ENCODE assay signal across 9 cellular contexts in genomic region chr9:37371565-37372464, GRCh38. TPM values are rescaled to one million over a fixed set of nuclear protein-coding genes. Genes with fewer than 3 reads are reported as not detected.
DNase-seq lines count a peak whose midpoint lies in the region; ATAC-seq and TF ChIP-seq lines count a peak whose summit lies in the region.
"Had no signal": no experiment of that assay in that cellular context is flagged by ENCODE, and none has a peak within 500 bp of the region (broad histone marks: within the 10 kb centered on the region; RNA-seq: fewer than 3 reads in every experiment).

No MANE protein-coding gene starts in this region.

- H3K9me3 Mint-ChIP-seq in naive thymus-derived CD4-positive, alpha-beta T cell: peaks cover 0 to 2% (median 0%) of the 10 kb centered on the region in 11 donors

- H3K4me3 ChIP-seq in GM12875 (ENCODE audit: low read depth, low read length): peak overlapping the region; percentile 31
- H3K4me3 ChIP-seq in fibroblast of mammary gland (ENCODE audit: control insufficient read depth, low read depth, low read length): no peak overlapping the region
- no peak overlapping the region for H3K4me3 ChIP-seq in uterus
- no peak overlapping the region for H3K4me3 ChIP-seq in naive thymus-derived CD4-positive, alpha-beta T cell (ENCODE audit: low read length)
- H3K4me3 ChIP-seq: upper lobe of left lung had no signal

- H3K4me1 Mint-ChIP-seq in naive thymus-derived CD4-positive, alpha-beta T cell: peaks cover 0 to 7% (median 0%) of the 10 kb centered on the region in 7 donors

- intact Hi-C loops in uterus (cut with DNase I; ENCODE audit: low total_unique reads): no loop called here
- intact Hi-C loops in naive thymus-derived CD4-positive, alpha-beta T cell (cut with micrococcal nuclease): no loop called here

- H3K27ac ChIP-seq in uterus: no peak overlapping the region
- H3K27ac ChIP-seq in naive thymus-derived CD4-positive, alpha-beta T cell (ENCODE audit: low read depth, low read length): no peak overlapping the region
- H3K27ac ChIP-seq: upper lobe of left lung had no signal

- no peaks in the 10 kb centered on the region for H3K36me3 ChIP-seq in uterus
- H3K36me3 ChIP-seq in naive thymus-derived CD4-positive, alpha-beta T cell (ENCODE audit: control insufficient read depth in 2 of 3, insufficient read depth in 3 of 3, low read length in 3 of 3): no peaks in the 10 kb centered on the region
- H3K36me3 ChIP-seq: upper lobe of left lung had no signal

- no peak for TF ChIP-seq CTCF in GM12875 (IDR thresholded peaks at IDR 0.05; ENCODE audit: borderline replicate concordance, insufficient read depth, low read depth, low read length)
- TF ChIP-seq CTCF in fibroblast of mammary gland (conservative IDR thresholded peaks at IDR 0.05; ENCODE audit: control insufficient read depth, insufficient read depth, low read depth, low read length): no peak
- no peak for TF ChIP-seq CTCF in uterus (IDR thresholded peaks at IDR 0.05)

- peaks cover 0 to 14% (median 5%) of the 10 kb centered on the region in 5 donors for H3K27me3 Mint-ChIP-seq in naive thymus-derived CD4-positive, alpha-beta T cell

- POLR2A ChIA-PET in naive thymus-derived CD4-positive, alpha-beta T cell (lab: Charles Lee): no interaction called here

- H3K27ac Mint-ChIP-seq in naive thymus-derived CD4-positive, alpha-beta T cell: no peak overlapping the region

- H3K4me1 ChIP-seq in uterus: no peaks in the 10 kb centered on the region
- H3K4me1 ChIP-seq in naive thymus-derived CD4-positive, alpha-beta T cell (ENCODE audit: control insufficient read depth in 2 of 2, insufficient read depth in 2 of 2, low read length in 2 of 2): no peaks in the 10 kb centered on the region
- H3K4me1 ChIP-seq: upper lobe of left lung had no signal

- TF ChIP-seq POLR2A in uterus (IDR thresholded peaks at IDR 0.05): no peak

- peak; percentile 51 for DNase-seq in fibroblast of mammary gland (ENCODE audit: low read depth)
- DNase-seq in DMS153 treated with DMSO at 0.1 percent for 48 hours (lab: John Stamatoyannopoulos, UW; ENCODE audit: unreplicated experiment): no peak
- no peak for DNase-seq in uterus
- no peak for DNase-seq in naive thymus-derived CD4-positive, alpha-beta T cell
- DNase-seq in NCI-H446 (lab: John Stamatoyannopoulos, UW): no peak
- DNase-seq: upper lobe of left lung had no signal

- CTCF ChIA-PET in naive thymus-derived CD4-positive, alpha-beta T cell (lab: Charles Lee): no interaction called here

- H3K9me3 ChIP-seq in uterus: no peaks in the 10 kb centered on the region
- H3K9me3 ChIP-seq in naive thymus-derived CD4-positive, alpha-beta T cell (ENCODE audit: control insufficient read depth in 2 of 3, low read length in 3 of 3): no peaks in the 10 kb centered on the region
- H3K9me3 ChIP-seq: upper lobe of left lung had no signal

- peak; percentile 4 for ATAC-seq in GM21423 (IDR thresholded peaks at IDR 0.05; ENCODE audit: unreplicated experiment)
- ATAC-seq in HG03521 (IDR thresholded peaks at IDR 0.05; ENCODE audit: unreplicated experiment): peak; percentile 7
- ATAC-seq in naive thymus-derived CD4-positive, alpha-beta T cell: no peak

- H3K36me3 Mint-ChIP-seq in naive thymus-derived CD4-positive, alpha-beta T cell: no peaks in the 10 kb centered on the region

- H3K4me3 Mint-ChIP-seq in naive thymus-derived CD4-positive, alpha-beta T cell: no peak overlapping the region

- H3K27me3 ChIP-seq in uterus: no peaks in the 10 kb centered on the region
- H3K27me3 ChIP-seq in naive thymus-derived CD4-positive, alpha-beta T cell (ENCODE audit: control insufficient read depth in 2 of 2, insufficient read depth in 2 of 2, low read length in 2 of 2): no peaks in the 10 kb centered on the region
- H3K27me3 ChIP-seq: upper lobe of left lung had no signal

RNA-seq across cellular contexts. Expression of gene GRHPR, which starts 50.7 kb away (rescaled TPM):
- 100 to 1,000 TPM in 2 of 4 donors, 10 to 100 TPM in 2; 81.7 to 135 (median 112) TPM for total RNA-seq in uterus
- total RNA-seq in naive thymus-derived CD4-positive, alpha-beta T cell: 10 to 100 TPM; 33.2 to 58.6 (median 53.1) TPM
- polyA plus RNA-seq in naive thymus-derived CD4-positive, alpha-beta T cell: 10 to 100 TPM; 78.1 to 94.7 TPM
